In genomic region chr14:75511201-75511600, GRCh38 we compare ENCODE assay signal across 31 cellular contexts. TPM values are rescaled to one million over a fixed set of nuclear protein-coding genes. Genes with fewer than 3 reads are reported as not detected.
"Had no signal": no experiment of that assay in that cellular context is flagged by ENCODE, and none has a peak within 500 bp of the region (broad histone marks: within the 10 kb centered on the region; RNA-seq: fewer than 3 reads in every experiment).

No MANE protein-coding gene starts in this region.

- H3K4me3 Mint-ChIP-seq: central memory CD8-positive, alpha-beta T cell; dendritic cell treated with granulocyte-macrophage colony-stimulating factor and Interleukin-4, amounts not matched to agents 40 ng/mL and 50 ng/mL, for 4 days; endodermal cell; immature natural killer cell; mesothelial cell of epicardium; naive B cell; neural crest cell had no signal

- H3K4me1 Mint-ChIP-seq: mesothelial cell of epicardium, neural crest cell had no signal

- DNase-seq: activated CD4-positive, alpha-beta T cell treated with anti-CD3 and anti-CD28 coated beads for 1 hour; activated CD4-positive, alpha-beta T cell treated with anti-CD3 and anti-CD28 coated beads, Interleukin-2, amount 50 U/mL, for 4 hours; activated CD8-positive, alpha-beta memory T cell treated with anti-CD3 and anti-CD28 coated beads, Interleukin-2, amount 50 U/mL, for 48 hours; activated gamma-delta T cell treated with Interleukin-2 at 50 U/mL for 16 hours; anterior cingulate cortex; endodermal cell; foreskin keratinocyte; heart left ventricle; hypothalamus; immature natural killer cell; kidney; naive B cell; nucleus accumbens; psoas muscle; stimulated activated CD4-positive, alpha-beta T cell treated with anti-CD3 and anti-CD28 coated beads, Interleukin-1b, Interleukin-23, amount 100 ng/mL, for 48 hours; stimulated activated CD4-positive, alpha-beta T cell treated with anti-CD3 and anti-CD28 coated beads, Interleukin-4, amount 100 ng/mL, for 4 hours; stimulated activated CD8-positive, alpha-beta memory T cell treated with anti-CD3 and anti-CD28 coated beads, Interleukin-4, amount 100 ng/mL, for 48 hours; stimulated activated naive CD4-positive, alpha-beta T cell treated with Interleukin-2 at 50 U/mL for 16 hours; T-helper 2 cell; trophoblast cell had no signal

- H3K9ac ChIP-seq: parathyroid adenoma had no signal

- H3K36me3 ChIP-seq: heart left ventricle, right atrium auricular region, thoracic aorta had no signal

- H3K4me3 ChIP-seq: heart left ventricle, psoas muscle, right atrium auricular region, smooth muscle cell, thoracic aorta had no signal

- H3K27me3 Mint-ChIP-seq: central memory CD8-positive, alpha-beta T cell; dendritic cell treated with granulocyte-macrophage colony-stimulating factor and Interleukin-4, amounts not matched to agents 40 ng/mL and 50 ng/mL, for 4 days; naive B cell had no signal

- H3K27me3 ChIP-seq: heart left ventricle, right atrium auricular region had no signal

- H3K36me3 Mint-ChIP-seq: mesothelial cell of epicardium had no signal

- FAIRE-seq: bronchial epithelial cell, kidney, urothelium cell line had no signal

- H3K4me2 ChIP-seq: smooth muscle cell had no signal

- H3K4me1 ChIP-seq: foreskin keratinocyte, parathyroid adenoma, psoas muscle had no signal

- H3K27ac ChIP-seq: foreskin keratinocyte, heart left ventricle, parathyroid adenoma, psoas muscle, right atrium auricular region, thoracic aorta had no signal

- H3K27ac Mint-ChIP-seq: dendritic cell treated with granulocyte-macrophage colony-stimulating factor and Interleukin-4, amounts not matched to agents 40 ng/mL and 50 ng/mL, for 4 days; endodermal cell; mesothelial cell of epicardium had no signal

- ATAC-seq: esophagus mucosa, foreskin keratinocyte, heart left ventricle, psoas muscle had no signal

- H3K79me2 ChIP-seq: parathyroid adenoma had no signal

- H2AFZ ChIP-seq: parathyroid adenoma had no signal

RNA-seq across cellular contexts. Expression of gene BATF, which starts 11.1 kb away (rescaled TPM):
- total RNA-seq: endodermal cell, foreskin keratinocyte, neural crest cell, smooth muscle cell had no signal
- polyA plus RNA-seq: foreskin keratinocyte, smooth muscle cell had no signal
